Comparison of ENCODE assay signal across 13 cellular contexts in genomic region chr1:11289064-11289463, GRCh38.
"Had no signal": no experiment of that assay in that cellular context is flagged by ENCODE, and none has a peak within 500 bp of the region (broad histone marks: within the 10 kb centered on the region; RNA-seq: fewer than 3 reads in every experiment).

No MANE protein-coding gene starts in this region.

- H3K27me3 ChIP-seq: heart left ventricle, left lung, sigmoid colon had no signal

- H3K9me3 Mint-ChIP-seq: activated T-helper 2 cell treated with anti-CD3 and anti-CD28 coated beads, Interferon-gamma antibody, Interleukin-2, Interleukin-4, amounts not matched to agents 10 μg/mL and 5 μg/mL and 100 μg/mL, durations not matched to agents 14 hours and 24 hours and 36 hours; nephron progenitor cell had no signal

- H3K27me3 Mint-ChIP-seq: activated naive CD4-positive, alpha-beta T cell treated with anti-CD3 and anti-CD28 coated beads, Interleukin-2, amount 10 ng/mL, durations not matched to agents 7 days and 5 days had no signal

- H3K4me3 ChIP-seq: heart left ventricle, left lung, mucosa of descending colon, psoas muscle, sigmoid colon had no signal

- H3K4me3 Mint-ChIP-seq: activated naive CD4-positive, alpha-beta T cell treated with anti-CD3 and anti-CD28 coated beads, Interleukin-2, amount 10 ng/mL, durations not matched to agents 7 days and 5 days; nephron progenitor cell had no signal

- H3K4me1 ChIP-seq: left lung had no signal

- H3K27ac Mint-ChIP-seq: activated naive CD4-positive, alpha-beta T cell treated with anti-CD3 and anti-CD28 coated beads, Interleukin-2, amount 10 ng/mL, durations not matched to agents 7 days and 5 days; activated T-helper 2 cell treated with anti-CD3 and anti-CD28 coated beads, Interferon-gamma antibody, Interleukin-2, Interleukin-4, amounts not matched to agents 10 μg/mL and 5 μg/mL and 100 μg/mL, durations not matched to agents 14 hours and 24 hours and 36 hours; nephron progenitor cell had no signal

- H3K9me3 ChIP-seq: heart left ventricle, left lung, mucosa of descending colon, psoas muscle, sigmoid colon had no signal

- H3K27ac ChIP-seq: heart left ventricle, left lung, psoas muscle, sigmoid colon had no signal

- DNase-seq: activated CD4-positive, alpha-beta T cell treated with anti-CD3 and anti-CD28 coated beads for 48 hours; activated CD8-positive, alpha-beta memory T cell treated with anti-CD3 and anti-CD28 coated beads for 24 hours; activated naive CD4-positive, alpha-beta T cell treated with anti-CD3 and anti-CD28 coated beads, Interleukin-2, amount 10 ng/mL, durations not matched to agents 7 days and 5 days; foreskin melanocyte; islet precursor cell; left lung; mucosa of descending colon; nephron progenitor cell; psoas muscle; sigmoid colon; stimulated activated CD4-positive, alpha-beta T cell treated with anti-CD3 and anti-CD28 coated beads, Interleukin-4, amount 100 ng/mL, for 1 hour had no signal
